In genomic region chr21:45131537-45131999, GRCh38 we compare ENCODE assay signal across 20 cellular contexts. TPM values are rescaled to one million over a fixed set of nuclear protein-coding genes. Genes with fewer than 3 reads are reported as not detected.
DNase-seq lines count a peak whose midpoint lies in the region; ATAC-seq and TF ChIP-seq lines count a peak whose summit lies in the region.
"Had no signal": no experiment of that assay in that cellular context is flagged by ENCODE, and none has a peak within 500 bp of the region (broad histone marks: within the 10 kb centered on the region; RNA-seq: fewer than 3 reads in every experiment).

No MANE protein-coding gene starts in this region.

- no peak for TF ChIP-seq EP300 in upper lobe of left lung (IDR thresholded peaks at IDR 0.05)

- H3K4me1 ChIP-seq in HEK293 (ENCODE audit: control insufficient read depth, insufficient read depth, low read length) (peaks cover 11% of the 10 kb centered on the region), ascending aorta (peaks cover 30 to 54% of the 10 kb centered on the region in 2 donors), upper lobe of left lung (peaks cover 40 to 55% (median 44%) of the 10 kb centered on the region in 4 donors), aorta (ENCODE audit: control insufficient read depth in 1 of 2, insufficient read depth in 2 of 2, low read length in 2 of 2) (no peaks in the 10 kb centered on the region), colonic mucosa (peaks cover 5% of the 10 kb centered on the region)

- ATAC-seq in upper lobe of left lung (ENCODE audit: low FRiP score in 2 of 2), result no peak
- ATAC-seq in aorta (ENCODE audit: low FRiP score), result no peak
- no peak for ATAC-seq in GM19324 (IDR thresholded peaks at IDR 0.05; ENCODE audit: low FRiP score, unreplicated experiment)
- ATAC-seq: activated CD4-positive, CD25-positive, alpha-beta regulatory T cell treated with anti-CD3 and anti-CD28 coated beads, Interleukin-2, amount 50 U/mL, for 24 hours; activated T-cell treated with anti-CD3 and anti-CD28 coated beads, Interleukin-2, amount 50 U/mL, for 4 hours; HCT116; stimulated activated naive CD8-positive, alpha-beta T cell treated with anti-CD3 and anti-CD28 coated beads, Interleukin-15, amount 100 ng/mL, for 72 hours had no signal

- no peaks in the 10 kb centered on the region for H3K9me3 ChIP-seq in HEK293 (ENCODE audit: control insufficient read depth, insufficient read depth, low read depth, low read length)
- no peaks in the 10 kb centered on the region for H3K9me3 ChIP-seq in ascending aorta
- H3K9me3 ChIP-seq in upper lobe of left lung, result no peaks in the 10 kb centered on the region
- no peaks in the 10 kb centered on the region for H3K9me3 ChIP-seq in aorta (ENCODE audit: control insufficient read depth, low read length)
- no peaks in the 10 kb centered on the region for H3K9me3 ChIP-seq in colonic mucosa

- WGBS in upper lobe of left lung, 2 donors, result 82 to 89% methylated on average over 10 to 17 of the region's 17 CpGs
- WGBS in aorta, 2 donors, result 52 to 62% methylated on average over 17 of the region's 17 CpGs

- no peak overlapping the region for H3K9ac ChIP-seq in colonic mucosa (ENCODE audit: low read depth in 2 of 2, low read length in 2 of 2)

- H3K36me3 ChIP-seq in HEK293 (ENCODE audit: control insufficient read depth in 2 of 2, insufficient read depth in 1 of 2, low read length in 2 of 2) (no peaks in the 10 kb centered on the region), ascending aorta (peaks cover 9 to 18% of the 10 kb centered on the region in 2 donors), upper lobe of left lung (peaks cover 0 to 20% (median 2%) of the 10 kb centered on the region in 4 donors), aorta (ENCODE audit: control insufficient read depth in 1 of 2, insufficient read depth in 2 of 2, low read length in 1 of 2) (no peaks in the 10 kb centered on the region), colonic mucosa (no peaks in the 10 kb centered on the region)

- TF ChIP-seq CTCF in HEK293 (tag by site-specific recombination; IDR thresholded peaks at IDR 0.05) (no peak), ascending aorta (IDR thresholded peaks at IDR 0.05) (no peak), upper lobe of left lung (IDR thresholded peaks at IDR 0.05) (no peak), colonic mucosa (IDR thresholded peaks at IDR 0.05) (no peak)

- H3K27me3 ChIP-seq in ascending aorta, result no peaks in the 10 kb centered on the region
- H3K27me3 ChIP-seq in upper lobe of left lung, result no peaks in the 10 kb centered on the region
- no peaks in the 10 kb centered on the region for H3K27me3 ChIP-seq in aorta (ENCODE audit: control insufficient read depth in 1 of 2, insufficient read depth in 2 of 2, low read length in 1 of 2)
- H3K27me3 ChIP-seq in colonic mucosa, result no peaks in the 10 kb centered on the region

- intact Hi-C loops in ascending aorta (cut with DNase I), result loop anchor here (10.0 kb wide), 1 partner anchor 317 kb away; the partner anchor contains the start of gene SUMO3
- intact Hi-C loops in posterior vena cava (cut with DNase I), result loop anchor here in 1 of 2 donors (10.0 kb wide), 1 partner anchor 247 kb away; no protein-coding TSS in a partner anchor
- intact Hi-C loops in aorta (cut with DNase I), result loop anchor here (2.0 to 10.0 kb wide), 3 partner anchors 179 to 303 kb away; partner anchors contain the start of gene PTTG1IP (in 2 of the 2)
- intact Hi-C loops in colonic mucosa (cut with DNase I), result no loop called here

- H3K4me3 ChIP-seq in HEK293 (ENCODE audit: low read depth, low read length), result no peak overlapping the region
- H3K4me3 ChIP-seq in ascending aorta, result peak overlapping the region in 1 of 2 donors; percentile 49
- H3K4me3 ChIP-seq in upper lobe of left lung, result no peak overlapping the region
- H3K4me3 ChIP-seq in aorta (ENCODE audit: low read length in 2 of 2), result no peak overlapping the region
- no peak overlapping the region for H3K4me3 ChIP-seq in colonic mucosa

- CTCF ChIA-PET in HEK293 (lab: Yijun Ruan, JAX), result interaction anchor here (1.0 to 9.9 kb wide), 3 partner anchors 7 to 181 kb away, joined by 3 to 187 read pairs (median 151); no protein-coding TSS in a partner anchor

- POLR2A ChIA-PET in HEK293 (lab: Yijun Ruan, JAX), result interaction anchor here (1.5 kb wide), 1 partner anchor 260 kb away, joined by 3 read pairs; no protein-coding TSS in a partner anchor

- peak in 1 of 4 donors; percentile 19 for TF ChIP-seq POLR2A in upper lobe of left lung (IDR thresholded peaks at IDR 0.05)

- DNase-seq in ascending aorta (ENCODE audit: low spot score in 2 of 2) (no peak), posterior vena cava (ENCODE audit: low spot score) (peak; percentile 65), upper lobe of left lung (peak in 1 of 2 donors; percentile 61), aorta (no peak), colonic mucosa (no peak)
- DNase-seq: activated CD4-positive, alpha-beta memory T cell treated with anti-CD3 and anti-CD28 coated beads, Interleukin-2, amount 10 ng/mL, durations not matched to agents 7 days and 5 days; activated naive CD4-positive, alpha-beta T cell; activated T-cell treated with anti-CD3 and anti-CD28 coated beads, Interleukin-2, amount 50 U/mL, for 4 hours; amygdala; caudate nucleus; DMS79; NCI-H1694 treated with DMSO at 0.1 percent for 48 hours; NCI-H2171 treated with DMSO at 0.1 percent for 48 hours; NCI-H526 treated with DMSO at 0.1 percent for 48 hours; stimulated activated naive CD8-positive, alpha-beta T cell treated with anti-CD3 and anti-CD28 coated beads, Interleukin-15, amount 100 ng/mL, for 72 hours; T-helper 9 cell had no signal

- H3K27ac ChIP-seq in HEK293 (ENCODE audit: extremely low read depth, low read depth, low read length), result no peak overlapping the region
- H3K27ac ChIP-seq in ascending aorta, result peak overlapping the region; percentile 90 to 94
- peak overlapping the region; percentile 4 to 73 (median 48) for H3K27ac ChIP-seq in upper lobe of left lung
- H3K27ac ChIP-seq in aorta (ENCODE audit: low read depth in 1 of 2, low read length in 2 of 2), result peak overlapping the region in 1 of 2 donors; percentile 86
- no peak overlapping the region for H3K27ac ChIP-seq in colonic mucosa

TF ChIP-seq in HEK293, 187 proteins besides CTCF, POLR2A, EP300 and RAD21:
- TF ChIP-seq SCRT2 (tag by site-specific recombination; IDR thresholded peaks at IDR 0.05), result peak; percentile 80
- TF ChIP-seq EGR2 (tag by site-specific recombination; IDR thresholded peaks at IDR 0.05; ENCODE audit: low read depth), result no peak
TF ChIP-seq in HEK293: peak in this region for 1.

RNA-seq across cellular contexts. Expression of gene ADARB1, which starts 57.2 kb away (rescaled TPM):
- total RNA-seq in ascending aorta (82.9 TPM), posterior vena cava (10 to 100 TPM; 72.4 to 85.6 TPM), upper lobe of left lung (10 to 100 TPM; 26.5 to 94.3 (median 42.4) TPM), aorta (100 to 1,000 TPM in 1 of 2 donors, 10 to 100 TPM in 1; 87.9 to 224 TPM), colonic mucosa (1 to 10 TPM; 8.7 to 9.3 TPM)
- 10 to 100 TPM; 54.7 to 93.3 TPM for polyA plus RNA-seq in aorta

Comparison
In these comparisons a context has a peak if more than half of its experiments do, and no peak if none do; other contexts are left out.
1. H3K27ac ChIP-seq: peak in ascending aorta (2 of 2) and upper lobe of left lung (4 of 4); none in HEK293 (single experiment) and colonic mucosa (single experiment).